26 cellular contexts compared by ENCODE assay signal in genomic region chr1:19473119-19473518, GRCh38. TPM values are rescaled to one million over a fixed set of nuclear protein-coding genes. Genes with fewer than 3 reads are reported as not detected.
DNase-seq lines count a peak whose midpoint lies in the region; ATAC-seq and TF ChIP-seq lines count a peak whose summit lies in the region.
"Had no signal": no experiment of that assay in that cellular context is flagged by ENCODE, and none has a peak within 500 bp of the region (broad histone marks: within the 10 kb centered on the region; RNA-seq: fewer than 3 reads in every experiment).

No MANE protein-coding gene starts in this region.

- peaks cover 91% of the 10 kb centered on the region for H3K36me3 Mint-ChIP-seq in activated T-cell treated with anti-CD3 and anti-CD28 coated beads, Interleukin-2, amount 50 U/mL, for 24 hours (ENCODE audit: low read depth)
- H3K36me3 Mint-ChIP-seq in CD8-positive, alpha-beta memory T cell, result peaks cover 0 to 64% (median 7%) of the 10 kb centered on the region in 3 donors
- peaks cover 56% of the 10 kb centered on the region for H3K36me3 Mint-ChIP-seq in activated CD8-positive, alpha-beta T cell treated with anti-CD3 and anti-CD28 coated beads for 36 hours (ENCODE audit: low read depth)
- H3K36me3 Mint-ChIP-seq in naive thymus-derived CD4-positive, alpha-beta T cell, result peaks cover 0 to 27% (median 21%) of the 10 kb centered on the region in 5 donors

- no peaks in the 10 kb centered on the region for H3K27me3 ChIP-seq in CD8-positive, alpha-beta memory T cell (ENCODE audit: insufficient read depth, low read length, poor library complexity, severe bottlenecking)
- no peaks in the 10 kb centered on the region for H3K27me3 ChIP-seq in naive thymus-derived CD4-positive, alpha-beta T cell (ENCODE audit: control insufficient read depth in 2 of 2, insufficient read depth in 2 of 2, low read length in 2 of 2)
- H3K27me3 ChIP-seq: MG63, pancreas had no signal

- CTCF ChIA-PET in CD8-positive, alpha-beta memory T cell (lab: Charles Lee), result interaction anchor here (11.9 kb wide), 1 partner anchor 11 kb away, joined by 93 read pairs; the partner anchor contains the start of gene CAPZB
- CTCF ChIA-PET in activated CD8-positive, alpha-beta T cell treated with anti-CD3 and anti-CD28 coated beads for 36 hours (lab: Charles Lee), result interaction anchor here (2.1 kb wide), 1 partner anchor 10 kb away, joined by 5 read pairs; no protein-coding TSS in a partner anchor
- CTCF ChIA-PET in naive thymus-derived CD4-positive, alpha-beta T cell (lab: Charles Lee), result interaction anchor here (1.3 to 1.7 kb wide), 2 partner anchors 27 to 32 kb away, joined by 3 to 4 read pairs; no protein-coding TSS in a partner anchor

- peak overlapping the region; percentile 95 for H3K27ac Mint-ChIP-seq in activated T-cell treated with anti-CD3 and anti-CD28 coated beads, Interleukin-2, amount 50 U/mL, for 24 hours
- H3K27ac Mint-ChIP-seq in CD8-positive, alpha-beta memory T cell, result peak overlapping the region; percentile 6 to 99 (median 48)
- H3K27ac Mint-ChIP-seq in activated CD8-positive, alpha-beta T cell treated with anti-CD3 and anti-CD28 coated beads for 36 hours, result peak overlapping the region; percentile 47
- H3K27ac Mint-ChIP-seq in naive thymus-derived CD4-positive, alpha-beta T cell, result peak overlapping the region; percentile 15 to 92 (median 67)
- H3K27ac Mint-ChIP-seq: activated T-helper 2 cell treated with anti-CD3 and anti-CD28 coated beads, Interferon-gamma antibody, Interleukin-2, Interleukin-4, amounts not matched to agents 10 μg/mL and 5 μg/mL and 100 μg/mL, durations not matched to agents 14 hours and 24 hours and 36 hours had no signal

- no peak overlapping the region for H3K4me3 Mint-ChIP-seq in activated T-cell treated with anti-CD3 and anti-CD28 coated beads, Interleukin-2, amount 50 U/mL, for 24 hours
- peak overlapping the region in 1 of 7 donors; percentile 10 for H3K4me3 Mint-ChIP-seq in CD8-positive, alpha-beta memory T cell
- H3K4me3 Mint-ChIP-seq in activated CD8-positive, alpha-beta T cell treated with anti-CD3 and anti-CD28 coated beads for 36 hours, result no peak overlapping the region
- H3K4me3 Mint-ChIP-seq in naive thymus-derived CD4-positive, alpha-beta T cell, result peak overlapping the region in 2 of 10 donors; percentile 50 to 98
- H3K4me3 Mint-ChIP-seq: activated naive CD4-positive, alpha-beta T cell treated with anti-CD3 and anti-CD28 coated beads, Interleukin-2, amount 50 U/mL, for 24 hours; stimulated activated naive B cell treated with anti-CD40 and anti-IgM and Interleukin-4, amounts not matched to agents 10 μg/mL and 1 μg/mL and 100 μg/mL, for 72 hours had no signal

- intact Hi-C loops in activated CD8-positive, alpha-beta T cell treated with anti-CD3 and anti-CD28 coated beads for 36 hours (cut with micrococcal nuclease), result loop anchor here (10.0 kb wide), 1 partner anchor 78 kb away; no protein-coding TSS in a partner anchor
- intact Hi-C loops in naive thymus-derived CD4-positive, alpha-beta T cell (cut with micrococcal nuclease), result no loop called here

- ATAC-seq in activated CD8-positive, alpha-beta T cell treated with anti-CD3 and anti-CD28 coated beads for 36 hours, result no peak
- no peak for ATAC-seq in naive thymus-derived CD4-positive, alpha-beta T cell
- no peak for ATAC-seq in HG03095 (IDR thresholded peaks at IDR 0.05; ENCODE audit: unreplicated experiment)
- ATAC-seq: mucosa of descending colon; pancreas; stimulated activated naive B cell treated with anti-CD40 and anti-IgM and Interleukin-4, amounts not matched to agents 10 μg/mL and 1 μg/mL and 100 μg/mL, for 72 hours had no signal

- no peaks in the 10 kb centered on the region for H3K27me3 Mint-ChIP-seq in activated T-cell treated with anti-CD3 and anti-CD28 coated beads, Interleukin-2, amount 50 U/mL, for 24 hours
- H3K27me3 Mint-ChIP-seq in CD8-positive, alpha-beta memory T cell, result no peaks in the 10 kb centered on the region
- no peaks in the 10 kb centered on the region for H3K27me3 Mint-ChIP-seq in activated CD8-positive, alpha-beta T cell treated with anti-CD3 and anti-CD28 coated beads for 36 hours
- no peaks in the 10 kb centered on the region for H3K27me3 Mint-ChIP-seq in naive thymus-derived CD4-positive, alpha-beta T cell
- H3K27me3 Mint-ChIP-seq: activated naive CD4-positive, alpha-beta T cell treated with anti-CD3 and anti-CD28 coated beads, Interleukin-2, amount 50 U/mL, for 24 hours; stimulated activated naive B cell treated with anti-CD40 and anti-IgM and Interleukin-4, amounts not matched to agents 10 μg/mL and 1 μg/mL and 100 μg/mL, for 72 hours had no signal

- no peaks in the 10 kb centered on the region for H3K9me3 ChIP-seq in CD8-positive, alpha-beta memory T cell (ENCODE audit: low read length)
- no peaks in the 10 kb centered on the region for H3K9me3 ChIP-seq in naive thymus-derived CD4-positive, alpha-beta T cell (ENCODE audit: control insufficient read depth in 2 of 3, low read length in 3 of 3)
- H3K9me3 ChIP-seq: MG63, mucosa of descending colon, pancreas had no signal

- peaks cover 17% of the 10 kb centered on the region for H3K36me3 ChIP-seq in CD8-positive, alpha-beta memory T cell (ENCODE audit: insufficient read depth, low read length)
- peaks cover 0 to 12% (median 3%) of the 10 kb centered on the region in 3 experiments for H3K36me3 ChIP-seq in naive thymus-derived CD4-positive, alpha-beta T cell (ENCODE audit: control insufficient read depth in 2 of 3, insufficient read depth in 3 of 3, low read length in 3 of 3)
- H3K36me3 ChIP-seq: pancreas had no signal

- no peak overlapping the region for H3K27ac ChIP-seq in CD8-positive, alpha-beta memory T cell (ENCODE audit: low read depth, low read length)
- H3K27ac ChIP-seq in naive thymus-derived CD4-positive, alpha-beta T cell (ENCODE audit: low read depth, low read length), result peak overlapping the region; percentile 47
- H3K27ac ChIP-seq: KMS-11, pancreas, SK-N-MC had no signal

- H3K4me1 Mint-ChIP-seq in activated T-cell treated with anti-CD3 and anti-CD28 coated beads, Interleukin-2, amount 50 U/mL, for 24 hours (ENCODE audit: low read depth), result peaks cover 95% of the 10 kb centered on the region
- H3K4me1 Mint-ChIP-seq in CD8-positive, alpha-beta memory T cell, result peaks cover 86 to 98% (median 94%) of the 10 kb centered on the region in 3 donors
- peaks cover 89% of the 10 kb centered on the region for H3K4me1 Mint-ChIP-seq in activated CD8-positive, alpha-beta T cell treated with anti-CD3 and anti-CD28 coated beads for 36 hours (ENCODE audit: low read depth)
- peaks cover 64 to 99% (median 94%) of the 10 kb centered on the region in 7 donors for H3K4me1 Mint-ChIP-seq in naive thymus-derived CD4-positive, alpha-beta T cell

- peaks cover 95% of the 10 kb centered on the region for H3K4me1 ChIP-seq in CD8-positive, alpha-beta memory T cell (ENCODE audit: insufficient read depth, low read length)
- H3K4me1 ChIP-seq in naive thymus-derived CD4-positive, alpha-beta T cell (ENCODE audit: control insufficient read depth in 2 of 2, insufficient read depth in 2 of 2, low read length in 2 of 2), result peaks cover 83 to 91% of the 10 kb centered on the region in 2 donors

- POLR2A ChIA-PET in CD8-positive, alpha-beta memory T cell (lab: Charles Lee), result interaction anchor here (0.6 to 1.4 kb wide), 3 partner anchors 10 to 68 kb away, joined by 3 to 5 read pairs (median 4); partner anchors contain the start of gene CAPZB
- POLR2A ChIA-PET in activated CD8-positive, alpha-beta T cell treated with anti-CD3 and anti-CD28 coated beads for 36 hours (lab: Charles Lee), result interaction anchor here (1.1 to 15.0 kb wide), 3 partner anchors 9 to 125 kb away, joined by 4 to 213 read pairs (median 6); partner anchors contain the start of gene CAPZB
- POLR2A ChIA-PET in naive thymus-derived CD4-positive, alpha-beta T cell (lab: Charles Lee), result interaction anchor here (0.6 to 21.6 kb wide), 5 partner anchors 9 to 226 kb away, joined by 5 to 492 read pairs (median 7); partner anchors contain the start of gene CAPZB

- no peak overlapping the region for H3K4me3 ChIP-seq in CD8-positive, alpha-beta memory T cell (ENCODE audit: low read length)
- no peak overlapping the region for H3K4me3 ChIP-seq in naive thymus-derived CD4-positive, alpha-beta T cell (ENCODE audit: low read length)
- H3K4me3 ChIP-seq: MG63, mucosa of descending colon, pancreas, SK-N-MC, skin epidermis had no signal

- TF ChIP-seq CTCF in activated CD8-positive, alpha-beta T cell treated with anti-CD3 and anti-CD28 coated beads for 36 hours (IDR thresholded peaks at IDR 0.05), result no peak

- H3K9me3 Mint-ChIP-seq in activated T-cell treated with anti-CD3 and anti-CD28 coated beads, Interleukin-2, amount 50 U/mL, for 24 hours, result no peaks in the 10 kb centered on the region
- no peaks in the 10 kb centered on the region for H3K9me3 Mint-ChIP-seq in CD8-positive, alpha-beta memory T cell
- H3K9me3 Mint-ChIP-seq in activated CD8-positive, alpha-beta T cell treated with anti-CD3 and anti-CD28 coated beads for 36 hours, result no peaks in the 10 kb centered on the region
- H3K9me3 Mint-ChIP-seq in naive thymus-derived CD4-positive, alpha-beta T cell, result peaks cover 0 to 1% (median 0%) of the 10 kb centered on the region in 11 donors
- H3K9me3 Mint-ChIP-seq: activated naive CD4-positive, alpha-beta T cell treated with anti-CD3 and anti-CD28 coated beads, Interleukin-2, amount 50 U/mL, for 24 hours; activated T-helper 2 cell treated with anti-CD3 and anti-CD28 coated beads, Interferon-gamma antibody, Interleukin-2, Interleukin-4, amounts not matched to agents 10 μg/mL and 5 μg/mL and 100 μg/mL, durations not matched to agents 14 hours and 24 hours and 36 hours; stimulated activated naive B cell treated with anti-CD40 and anti-IgM and Interleukin-4, amounts not matched to agents 10 μg/mL and 1 μg/mL and 100 μg/mL, for 72 hours had no signal

- DNase-seq in activated T-cell treated with anti-CD3 and anti-CD28 coated beads, Interleukin-2, amount 50 U/mL, for 24 hours, result no peak
- no peak for DNase-seq in activated T-cell treated with anti-CD3 and anti-CD28 coated beads, Interleukin-2, amount 50 U/mL, for 1 hour
- no peak for DNase-seq in CD8-positive, alpha-beta memory T cell
- no peak for DNase-seq in activated CD8-positive, alpha-beta T cell treated with anti-CD3 and anti-CD28 coated beads for 36 hours
- DNase-seq in naive thymus-derived CD4-positive, alpha-beta T cell, result no peak
- DNase-seq in D341Med (ENCODE audit: low spot score), result no peak
- no peak for DNase-seq in stimulated activated naive CD4-positive, alpha-beta T cell treated with Interleukin-2 at 50 U/mL for 16 hours (lab: John Stamatoyannopoulos, UW)
- DNase-seq: activated CD4-positive, alpha-beta T cell treated with anti-CD3 and anti-CD28 coated beads for 48 hours; activated CD8-positive, alpha-beta memory T cell treated with anti-CD3 and anti-CD28 coated beads, Interleukin-2, amount 50 U/mL, for 4 hours; aorta; effector CD8-positive, alpha-beta T cell; mammary epithelial cell; MG63; mucosa of descending colon; NCI-H1930; NCI-H2171 treated with DMSO at 0.1 percent for 48 hours; NCI-H524 treated with DMSO at 0.1 percent for 48 hours; OCI-M1; pancreas; stimulated activated naive B cell treated with anti-CD40 and anti-IgM and Interleukin-4, amounts not matched to agents 10 μg/mL and 1 μg/mL and 100 μg/mL, for 72 hours had no signal

RNA-seq across cellular contexts. Expression of gene CAPZB, which starts 12.2 kb away (rescaled TPM):
- 100 to 1,000 TPM; 284 to 289 TPM for total RNA-seq in CD8-positive, alpha-beta memory T cell
- 540 TPM for polyA plus RNA-seq in CD8-positive, alpha-beta memory T cell
- 100 to 1,000 TPM; 335 to 340 TPM for total RNA-seq in activated CD8-positive, alpha-beta T cell treated with anti-CD3 and anti-CD28 coated beads for 36 hours
- total RNA-seq in naive thymus-derived CD4-positive, alpha-beta T cell, result 100 to 1,000 TPM; 216 to 519 (median 264) TPM
- 100 to 1,000 TPM; 522 to 559 TPM for polyA plus RNA-seq in naive thymus-derived CD4-positive, alpha-beta T cell
